16 cellular contexts compared by ENCODE assay signal in genomic region chr14:52882824-52883223, GRCh38.
DNase-seq lines count a peak whose midpoint lies in the region; TF ChIP-seq lines count a peak whose summit lies in the region.
"Had no signal": no experiment of that assay in that cellular context is flagged by ENCODE, and none has a peak within 500 bp of the region (broad histone marks: within the 10 kb centered on the region; RNA-seq: fewer than 3 reads in every experiment).

No MANE protein-coding gene starts in this region.

- H3K27ac Mint-ChIP-seq in H9 (peak overlapping the region; percentile 72 to 89 (median 86); a peak in 5 of 7 replicates), chondrocyte (ENCODE audit: unreplicated experiment) (peak overlapping the region; percentile 74)
- H3K27ac Mint-ChIP-seq: B cell; CD4-positive, alpha-beta T cell had no signal

- H3K79me1 ChIP-seq in H9 (ENCODE audit: insufficient read depth, low read depth, low read length, poor library complexity, severe bottlenecking) (no peaks in the 10 kb centered on the region), neuronal stem cell (ENCODE audit: low read depth, low read length) (no peaks in the 10 kb centered on the region)

- H2BK12ac ChIP-seq in H9 (ENCODE audit: insufficient read length, low read depth, low read length) (no peak overlapping the region), neuronal stem cell (ENCODE audit: low read length) (no peak overlapping the region)

- H3K56ac ChIP-seq in H9 (ENCODE audit: insufficient read length, low read depth, low read length): no peak overlapping the region

- H2BK15ac ChIP-seq in H9 (ENCODE audit: low read depth, low read length) (no peak overlapping the region), neuronal stem cell (ENCODE audit: low read length) (no peak overlapping the region)

- no peak overlapping the region for H4K5ac ChIP-seq in H9 (ENCODE audit: insufficient read length, low read depth, low read length)

- H3K9me3 Mint-ChIP-seq in H9 (no peaks in the 10 kb centered on the region), chondrocyte (ENCODE audit: low read depth) (no peaks in the 10 kb centered on the region)
- H3K9me3 Mint-ChIP-seq: CD4-positive, alpha-beta T cell had no signal

- WGBS in H9 (ENCODE audit: extremely low coverage, insufficient read length, low lambda C conversion rate): no CpG with 5 or more reads among the region's 6 CpGs
- 100% methylated on average over 1 of the region's 6 CpGs; no CpG with 5 or more reads in 1 of the 2 donors for WGBS in neuronal stem cell (ENCODE audit: extremely low coverage in 2 of 2, insufficient read length in 2 of 2, insufficient replicate concordance in 1 of 2), 2 donors

- no peak overlapping the region for H3T11ph ChIP-seq in H9 (ENCODE audit: low read length)

- H2BK20ac ChIP-seq in H9 (ENCODE audit: low read depth, low read length, poor library complexity, severe bottlenecking): no peak overlapping the region

- no peak overlapping the region for H3K23ac ChIP-seq in H9 (ENCODE audit: insufficient read length, low read depth, low read length)
- H3K23ac ChIP-seq in neuronal stem cell (ENCODE audit: low read depth, low read length, poor library complexity): no peak overlapping the region

- H3K36me3 ChIP-seq in neuronal stem cell (replicated peaks in 1 of 2; ENCODE audit: control insufficient read depth in 2 of 2, insufficient read depth in 2 of 2, low read length in 2 of 2) (peaks cover 5 to 73% of the 10 kb centered on the region in 2 donors), subcutaneous abdominal adipose tissue (ENCODE audit: control insufficient read depth in 5 of 5, insufficient read depth in 5 of 5, low read length in 5 of 5) (peaks cover 3 to 23% (median 4%) of the 10 kb centered on the region in 5 donors)

- TF ChIP-seq CTCF in H9 (conservative IDR thresholded peaks at IDR 0.05): no peak
- no peak for TF ChIP-seq CTCF in chondrocyte (IDR thresholded peaks at IDR 0.05)

- H4K8ac ChIP-seq in H9 (replicated peaks; ENCODE audit: insufficient read length, low read depth, low read length) (no peak overlapping the region), neuronal stem cell (ENCODE audit: low read depth, low read length) (peak overlapping the region; percentile 17)

- H3K14ac ChIP-seq in H9 (ENCODE audit: insufficient read depth, low read length) (no peak overlapping the region), neuronal stem cell (ENCODE audit: low read length) (no peak overlapping the region)

- peaks cover 11 to 48% (median 42%) of the 10 kb centered on the region in 3 experiments; a peak in 6 of 7 replicates for H3K36me3 Mint-ChIP-seq in H9 (ENCODE audit: insufficient read depth in 1 of 3, low read depth in 3 of 3)
- peaks cover 34% of the 10 kb centered on the region for H3K36me3 Mint-ChIP-seq in chondrocyte (ENCODE audit: low read depth)

- H3K23me2 ChIP-seq in H9 (ENCODE audit: insufficient read length, low read depth, low read length, poor library complexity, severe bottlenecking): no peaks in the 10 kb centered on the region

- H2AFZ ChIP-seq in H9 (ENCODE audit: low read length): no peak overlapping the region
- no peak overlapping the region for H2AFZ ChIP-seq in neuronal stem cell (ENCODE audit: low read length)

- no peak overlapping the region for H3K9ac ChIP-seq in H9 (ENCODE audit: extremely low read depth, insufficient read length, low read length)
- no peak overlapping the region for H3K9ac ChIP-seq in neuronal stem cell (ENCODE audit: low read depth, low read length, poor library complexity)
- H3K9ac ChIP-seq in subcutaneous abdominal adipose tissue (ENCODE audit: low read length in 5 of 5): no peak overlapping the region

- H2AK5ac ChIP-seq in H9 (ENCODE audit: insufficient read length, low read length) (no peak overlapping the region), neuronal stem cell (ENCODE audit: low read depth, low read length) (no peak overlapping the region)

- H3K4me1 Mint-ChIP-seq in H9: peaks cover 21 to 22% of the 10 kb centered on the region in 2 experiments
- peaks cover 66% of the 10 kb centered on the region for H3K4me1 Mint-ChIP-seq in chondrocyte (ENCODE audit: low read depth)
- H3K4me1 Mint-ChIP-seq: B cell had no signal

- H3K27me3 ChIP-seq in H9 (ENCODE audit: insufficient read depth, low read length) (no peaks in the 10 kb centered on the region), neuronal stem cell (ENCODE audit: control insufficient read depth in 3 of 3, insufficient read depth in 3 of 3, low read depth in 1 of 3, low read length in 3 of 3) (no peaks in the 10 kb centered on the region), subcutaneous abdominal adipose tissue (ENCODE audit: control insufficient read depth in 5 of 5, insufficient read depth in 4 of 5, low read length in 5 of 5) (no peaks in the 10 kb centered on the region)

- no peak overlapping the region for H4K91ac ChIP-seq in H9 (ENCODE audit: insufficient read length, low read depth, low read length)
- H4K91ac ChIP-seq in neuronal stem cell (ENCODE audit: low read depth, low read length, poor library complexity): no peak overlapping the region

- DNase-seq in H9 (no peak), chondrocyte (ENCODE audit: low spot score) (no peak), neuronal stem cell (ENCODE audit: low spot score) (no peak), NCI-H1436 treated with DMSO at 0.1 percent for 48 hours (lab: John Stamatoyannopoulos, UW) (no peak), DMS 273 (lab: John Stamatoyannopoulos, UW; ENCODE audit: unreplicated experiment) (no peak)
- DNase-seq in central memory CD4-positive, alpha-beta T cell: no peak
- DNase-seq: C1 segment of cervical spinal cord; Calu3; CD4-positive, alpha-beta T cell; DMS79; GOT3; IMR-90 had no signal

- H3K9me3 ChIP-seq in H9 (ENCODE audit: control insufficient read depth, low read depth, low read length): no peaks in the 10 kb centered on the region
- H3K9me3 ChIP-seq in neuronal stem cell (replicated peaks in 1 of 2; ENCODE audit: control insufficient read depth in 2 of 2, insufficient read depth in 1 of 2, low read depth in 1 of 2, low read length in 2 of 2): no peaks in the 10 kb centered on the region
- H3K9me3 ChIP-seq in subcutaneous abdominal adipose tissue (ENCODE audit: control insufficient read depth in 5 of 5, low read length in 5 of 5): no peaks in the 10 kb centered on the region
- H3K9me3 ChIP-seq: HAP-1 had no signal

- no peak overlapping the region for H3K4ac ChIP-seq in H9 (ENCODE audit: low read depth, low read length)
- no peak overlapping the region for H3K4ac ChIP-seq in neuronal stem cell (ENCODE audit: low read length)

- H3K27me3 Mint-ChIP-seq in H9 (ENCODE audit: low read depth): no peaks in the 10 kb centered on the region
- no peaks in the 10 kb centered on the region for H3K27me3 Mint-ChIP-seq in chondrocyte (ENCODE audit: low read depth)
- H3K27me3 Mint-ChIP-seq: CD4-positive, alpha-beta T cell had no signal

- H2BK5ac ChIP-seq in H9 (ENCODE audit: insufficient read length, low read length) (no peak overlapping the region), neuronal stem cell (ENCODE audit: low read length) (no peak overlapping the region)

- H3K4me3 Mint-ChIP-seq in H9: no peak overlapping the region
- no peak overlapping the region for H3K4me3 Mint-ChIP-seq in chondrocyte (ENCODE audit: unreplicated experiment)
- H3K4me3 Mint-ChIP-seq: B cell; CD4-positive, alpha-beta T cell had no signal

- H3K79me2 ChIP-seq in H9 (ENCODE audit: insufficient read depth, low read length): no peaks in the 10 kb centered on the region

- H3K27ac ChIP-seq in H9 (ENCODE audit: insufficient read length, low read depth, low read length) (no peak overlapping the region), neuronal stem cell (replicated peaks; ENCODE audit: low read length) (no peak overlapping the region), subcutaneous abdominal adipose tissue (ENCODE audit: low read depth, low read length) (peak overlapping the region; percentile 86)

- H3K4me3 ChIP-seq in neuronal stem cell (ENCODE audit: low read length in 2 of 2): no peak overlapping the region
- no peak overlapping the region for H3K4me3 ChIP-seq in subcutaneous abdominal adipose tissue (ENCODE audit: low read depth in 1 of 5, low read length in 5 of 5)
- H3K4me3 ChIP-seq: GM12878, HAP-1 had no signal

- no peaks in the 10 kb centered on the region for H4K20me1 ChIP-seq in H9 (ENCODE audit: control insufficient read depth, insufficient read depth, insufficient read length)

- no peaks in the 10 kb centered on the region for H3K4me1 ChIP-seq in H9 (ENCODE audit: insufficient read depth, low read length)
- no peaks in the 10 kb centered on the region for H3K4me1 ChIP-seq in neuronal stem cell (ENCODE audit: control insufficient read depth in 2 of 2, insufficient read depth in 1 of 2, low read depth in 1 of 2, low read length in 2 of 2)
- peaks cover 0 to 60% (median 12%) of the 10 kb centered on the region in 5 donors for H3K4me1 ChIP-seq in subcutaneous abdominal adipose tissue (ENCODE audit: control insufficient read depth in 5 of 5, insufficient read depth in 5 of 5, low read length in 5 of 5)

- no peak overlapping the region for H2BK120ac ChIP-seq in H9 (ENCODE audit: low read depth, low read length, poor library complexity, severe bottlenecking)
- no peak overlapping the region for H2BK120ac ChIP-seq in neuronal stem cell (ENCODE audit: low read depth, low read length)

- H3K4me2 ChIP-seq in H9 (ENCODE audit: insufficient read depth, insufficient read length, low read length) (no peak overlapping the region), neuronal stem cell (ENCODE audit: insufficient read depth, low read length, poor library complexity, severe bottlenecking) (no peak overlapping the region)

- H3K18ac ChIP-seq in H9 (ENCODE audit: insufficient read length, low read depth, low read length): no peak overlapping the region
- no peak overlapping the region for H3K18ac ChIP-seq in neuronal stem cell (ENCODE audit: low read length)
